ENCODE assay signal across 15 cellular contexts in genomic region chr7:155207335-155208002, GRCh38.
DNase-seq lines count a peak whose midpoint lies in the region; ATAC-seq and TF ChIP-seq lines count a peak whose summit lies in the region.
"Had no signal": no experiment of that assay in that cellular context is flagged by ENCODE, and none has a peak within 500 bp of the region (broad histone marks: within the 10 kb centered on the region; RNA-seq: fewer than 3 reads in every experiment).

No MANE protein-coding gene starts in this region.

- no peak overlapping the region for H2AFZ ChIP-seq in ACC112 (ENCODE audit: low read length, unreplicated experiment)

- DNase-seq in Calu3 (no peak), AG08395 (ENCODE audit: low spot score) (no peak), dedifferentiated amniotic fluid mesenchymal stem cell (ENCODE audit: extremely low spot score) (no peak)
- DNase-seq in activated T-helper 2 cell treated with anti-CD3 and anti-CD28 coated beads, Interferon-gamma antibody, Interleukin-2, Interleukin-4, amounts not matched to agents 10 μg/mL and 5 μg/mL and 100 μg/mL, durations not matched to agents 14 hours and 24 hours and 36 hours (ENCODE audit: low spot score), result no peak
- DNase-seq: activated CD8-positive, alpha-beta memory T cell treated with anti-CD3 and anti-CD28 coated beads, Interleukin-2, amount 50 U/mL, for 4 hours; CD8-positive, alpha-beta T cell; mesendoderm; T-helper 9 cell had no signal

- no peaks in the 10 kb centered on the region for H3K9me3 ChIP-seq in muscle layer of duodenum (ENCODE audit: control insufficient read depth in 1 of 2, low read length in 2 of 2)
- H3K9me3 ChIP-seq: Peyer's patch had no signal

- peaks cover 47% of the 10 kb centered on the region for H3K4me1 Mint-ChIP-seq in Calu3 (ENCODE audit: low read depth, unreplicated experiment)
- peaks cover 29% of the 10 kb centered on the region for H3K4me1 Mint-ChIP-seq in activated T-helper 2 cell treated with anti-CD3 and anti-CD28 coated beads, Interferon-gamma antibody, Interleukin-2, Interleukin-4, amounts not matched to agents 10 μg/mL and 5 μg/mL and 100 μg/mL, durations not matched to agents 14 hours and 24 hours and 36 hours (ENCODE audit: low read depth)

- no TSS peak for BruUV-seq in Calu3 (replicated peaks; lab: Mats Ljungman, UMichigan)

- ATAC-seq in HG03469 (IDR thresholded peaks at IDR 0.05; ENCODE audit: unreplicated experiment) (no peak), GM19328 (IDR thresholded peaks at IDR 0.05; ENCODE audit: unreplicated experiment) (no peak)
- ATAC-seq: CD8-positive, alpha-beta T cell had no signal

- H3K27me3 Mint-ChIP-seq in Calu3 (ENCODE audit: unreplicated experiment), result no peaks in the 10 kb centered on the region
- H3K27me3 Mint-ChIP-seq in activated T-helper 2 cell treated with anti-CD3 and anti-CD28 coated beads, Interferon-gamma antibody, Interleukin-2, Interleukin-4, amounts not matched to agents 10 μg/mL and 5 μg/mL and 100 μg/mL, durations not matched to agents 14 hours and 24 hours and 36 hours (ENCODE audit: low read depth), result no peaks in the 10 kb centered on the region
- H3K27me3 Mint-ChIP-seq: brain had no signal

- H3K27ac Mint-ChIP-seq in Calu3 (ENCODE audit: unreplicated experiment), result peak overlapping the region; percentile 69
- H3K27ac Mint-ChIP-seq in activated T-helper 2 cell treated with anti-CD3 and anti-CD28 coated beads, Interferon-gamma antibody, Interleukin-2, Interleukin-4, amounts not matched to agents 10 μg/mL and 5 μg/mL and 100 μg/mL, durations not matched to agents 14 hours and 24 hours and 36 hours, result peak overlapping the region; percentile 99

- intact Hi-C loops in Calu3 (cut with micrococcal nuclease; ENCODE audit: unreplicated experiment), result no loop called here
- intact Hi-C loops in activated T-helper 2 cell treated with anti-CD3 and anti-CD28 coated beads, Interferon-gamma antibody, Interleukin-2, Interleukin-4, amounts not matched to agents 10 μg/mL and 5 μg/mL and 100 μg/mL, durations not matched to agents 14 hours and 24 hours and 36 hours (cut with micrococcal nuclease), result loop anchor here (2.0 to 10.0 kb wide), 6 partner anchors 15 to 1687 kb away; partner anchors contain the start of genes LMBR1 and PAXIP1

- H3K9me3 Mint-ChIP-seq in Calu3 (ENCODE audit: low read depth, unreplicated experiment), result peaks cover 3% of the 10 kb centered on the region
- H3K9me3 Mint-ChIP-seq in activated T-helper 2 cell treated with anti-CD3 and anti-CD28 coated beads, Interferon-gamma antibody, Interleukin-2, Interleukin-4, amounts not matched to agents 10 μg/mL and 5 μg/mL and 100 μg/mL, durations not matched to agents 14 hours and 24 hours and 36 hours, result peaks cover 4% of the 10 kb centered on the region
- H3K9me3 Mint-ChIP-seq: CD8-positive, alpha-beta T cell had no signal

- H3K4me1 ChIP-seq in ACC112 (ENCODE audit: control insufficient read depth, insufficient read depth, low read length, unreplicated experiment) (peaks cover 34% of the 10 kb centered on the region), muscle layer of duodenum (ENCODE audit: control insufficient read depth in 1 of 2, insufficient read depth in 2 of 2, low read length in 2 of 2) (peaks cover 0 to 6% of the 10 kb centered on the region in 2 donors)

- H3K36me3 ChIP-seq in ACC112 (ENCODE audit: insufficient read depth, low read length), result no peaks in the 10 kb centered on the region
- H3K36me3 ChIP-seq in muscle layer of duodenum (ENCODE audit: control insufficient read depth in 1 of 2, insufficient read depth in 2 of 2, low read length in 2 of 2), result no peaks in the 10 kb centered on the region
- H3K36me3 ChIP-seq: Peyer's patch had no signal

- H3K4me3 Mint-ChIP-seq in Calu3 (ENCODE audit: low read depth, unreplicated experiment), result no peak overlapping the region
- H3K4me3 Mint-ChIP-seq in activated T-helper 2 cell treated with anti-CD3 and anti-CD28 coated beads, Interferon-gamma antibody, Interleukin-2, Interleukin-4, amounts not matched to agents 10 μg/mL and 5 μg/mL and 100 μg/mL, durations not matched to agents 14 hours and 24 hours and 36 hours (ENCODE audit: low read depth), result no peak overlapping the region

- TF ChIP-seq CTCF in Calu3 (IDR thresholded peaks at IDR 0.05; ENCODE audit: unreplicated experiment), result no peak

- CTCF ChIA-PET in Calu3 (lab: Charles Lee), result no interaction called here

- H3K79me2 ChIP-seq in ACC112 (ENCODE audit: control insufficient read depth, insufficient read depth, low read length, unreplicated experiment), result no peaks in the 10 kb centered on the region

- peak overlapping the region; percentile 97 for H3K27ac ChIP-seq in ACC112 (ENCODE audit: low read depth, low read length)
- peak overlapping the region; percentile 45 for H3K27ac ChIP-seq in muscle layer of duodenum (ENCODE audit: low read length)
- H3K27ac ChIP-seq: epithelial cell of prostate had no signal

- no peaks in the 10 kb centered on the region for H3K27me3 ChIP-seq in ACC112 (ENCODE audit: insufficient read depth, low read length)
- H3K27me3 ChIP-seq in muscle layer of duodenum (ENCODE audit: low read depth, low read length), result no peaks in the 10 kb centered on the region
- H3K27me3 ChIP-seq: Peyer's patch had no signal

- peaks cover 14% of the 10 kb centered on the region for H3K36me3 Mint-ChIP-seq in Calu3 (ENCODE audit: insufficient read depth, unreplicated experiment)
- peaks cover 7% of the 10 kb centered on the region for H3K36me3 Mint-ChIP-seq in activated T-helper 2 cell treated with anti-CD3 and anti-CD28 coated beads, Interferon-gamma antibody, Interleukin-2, Interleukin-4, amounts not matched to agents 10 μg/mL and 5 μg/mL and 100 μg/mL, durations not matched to agents 14 hours and 24 hours and 36 hours (ENCODE audit: low read depth)
- H3K36me3 Mint-ChIP-seq: brain had no signal

- H3K4me3 ChIP-seq in ACC112 (ENCODE audit: low read depth, low read length), result no peak overlapping the region
- H3K4me3 ChIP-seq in muscle layer of duodenum (ENCODE audit: low read depth in 1 of 2, low read length in 2 of 2), result no peak overlapping the region
- H3K4me3 ChIP-seq: Peyer's patch had no signal
